In the genomic region with DNA sequence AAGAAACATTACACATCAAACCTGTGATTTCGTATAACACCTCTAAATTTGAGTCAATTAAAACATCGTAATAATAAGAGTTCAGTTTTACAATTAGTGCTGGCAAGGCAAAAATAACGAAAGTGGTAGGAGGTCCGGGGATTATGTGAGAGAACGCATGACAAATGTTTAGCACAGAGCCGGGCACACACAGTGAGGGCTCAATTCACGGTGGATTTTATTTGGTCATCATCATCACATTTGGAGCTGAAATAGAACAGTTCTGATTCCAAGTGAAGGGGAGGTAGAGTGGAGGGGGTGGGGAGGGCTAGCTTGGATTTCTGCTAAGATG, we compare ENCODE assay signal across 8 cellular contexts. TPM values are rescaled to one million over a fixed set of nuclear protein-coding genes. Genes with fewer than 3 reads are reported as not detected.
DNase-seq lines count a peak whose midpoint lies in the region; ATAC-seq, FAIRE-seq and TF ChIP-seq lines count a peak whose summit lies in the region.

No MANE protein-coding gene starts in this region.

- H3K4me1 Mint-ChIP-seq in activated T-cell treated with anti-CD3 and anti-CD28 coated beads, Interleukin-2, amount 50 U/mL, for 72 hours (ENCODE audit: low read depth), result peaks cover 8% of the 10 kb centered on the region

- H3K9ac ChIP-seq in adipocyte (ENCODE audit: low read length) (peak overlapping the region; percentile 85), HepG2 (ENCODE audit: insufficient read depth, low read depth, low read length) (peak overlapping the region; percentile 21; the same call in 1 of the 2 replicates)

- H2AFZ ChIP-seq in HepG2 (ENCODE audit: low read length), result no peak overlapping the region

- TF ChIP-seq POLR2A in HepG2 (IDR thresholded peaks at IDR 0.05; ENCODE audit: insufficient read depth in 1 of 2, low read depth in 2 of 2, low read length in 2 of 2) (no peak), tibial nerve (IDR thresholded peaks at IDR 0.05) (no peak)

- H3K4me1 ChIP-seq in adipocyte (ENCODE audit: control insufficient read depth, insufficient read depth, low read length), result peaks cover 3% of the 10 kb centered on the region
- peaks cover 14% of the 10 kb centered on the region for H3K4me1 ChIP-seq in HepG2 (ENCODE audit: insufficient read depth, low read length)
- H3K4me1 ChIP-seq in tibial nerve, result peaks cover 0 to 12% (median 5%) of the 10 kb centered on the region in 4 donors

- no TSS peak for BruUV-seq in HepG2 (replicated peaks; lab: Mats Ljungman, UMichigan)

- no peaks in the 10 kb centered on the region for H3K27me3 Mint-ChIP-seq in activated T-cell treated with anti-CD3 and anti-CD28 coated beads, Interleukin-2, amount 50 U/mL, for 72 hours (ENCODE audit: low read depth)

- FAIRE-seq in HepG2 (lab: Jason Lieb, UNC), result no peak

- intact Hi-C loops in HepG2 (cut with micrococcal nuclease; ENCODE audit: unreplicated experiment), result no loop called here

- H3K36me3 Mint-ChIP-seq in activated T-cell treated with anti-CD3 and anti-CD28 coated beads, Interleukin-2, amount 50 U/mL, for 72 hours (ENCODE audit: insufficient read depth in 2 of 2), result no peaks in the 10 kb centered on the region

- H3K4me3 ChIP-seq in adipocyte (ENCODE audit: low read length), result peak overlapping the region; percentile 85
- H3K4me3 ChIP-seq in HepG2 (replicated peaks in 1 of 3; ENCODE audit: insufficient read depth in 1 of 3, low read depth in 2 of 3, low read length in 3 of 3), result peak overlapping the region; percentile 56 to 74 (median 73); a peak in 5 of 6 replicates
- peak overlapping the region; percentile 64 to 90 (median 84) for H3K4me3 ChIP-seq in tibial nerve

- H3K4me2 ChIP-seq in HepG2 (ENCODE audit: low read depth, low read length), result peak overlapping the region; percentile 89

- H3K27ac ChIP-seq in HepG2 (ENCODE audit: extremely low read length, insufficient read depth, low read length) (no peak overlapping the region), tibial nerve (peak overlapping the region in 3 of 4 donors; percentile 63 to 87 (median 70))

- 65% methylated on average over 7 of the region's 7 CpGs for whole genome bisulfite sequencing in HepG2 (ENCODE audit: low lambda C conversion rate)
- WGBS in tibial nerve, 2 donors, result 70 to 73% methylated on average over 7 of the region's 7 CpGs

- H3K9me3 ChIP-seq in adipocyte (ENCODE audit: control insufficient read depth, low read length), result no peaks in the 10 kb centered on the region
- no peaks in the 10 kb centered on the region for H3K9me3 ChIP-seq in HepG2 (ENCODE audit: low read length)
- no peaks in the 10 kb centered on the region for H3K9me3 ChIP-seq in tibial nerve

- no peak for TF ChIP-seq CTCF in HepG2 (CRISPR knock-in tag; IDR thresholded peaks at IDR 0.05)
- TF ChIP-seq CTCF in tibial nerve (IDR thresholded peaks at IDR 0.05), result no peak

- peak in 1 of 2 donors; percentile 2 for ATAC-seq in activated T-cell treated with anti-CD3 and anti-CD28 coated beads, Interleukin-2, amount 50 U/mL, for 72 hours (replicated peaks in 1 of 2)
- no peak for ATAC-seq in HepG2

- H3K27ac Mint-ChIP-seq in activated T-cell treated with anti-CD3 and anti-CD28 coated beads, Interleukin-2, amount 50 U/mL, for 72 hours, result peak overlapping the region; percentile 58

- no peak for TF ChIP-seq EP300 in HepG2 (IDR thresholded peaks at IDR 0.05; ENCODE audit: low read depth in 2 of 2, low read length in 2 of 2)
- TF ChIP-seq EP300 in HepG2 (CRISPR knock-in tag; IDR thresholded peaks at IDR 0.05; ENCODE audit: borderline replicate concordance), result no peak
- TF ChIP-seq EP300 in tibial nerve (IDR thresholded peaks at IDR 0.05), result no peak

- in situ Hi-C loops in HepG2 (cut with HindIII; ENCODE audit: extremely low pct_ligation_motif_present, low pct_unique_long_range_greater_than_20kb), result no loop called here

- POLR2A ChIA-PET in HepG2 (lab: Yijun Ruan, JAX), result interaction anchor here (0.5 to 2.6 kb wide), 6 partner anchors 9 to 45 kb away, joined by 3 to 36 read pairs (median 8); a partner anchor contains a TSS

- no peak for TF ChIP-seq RAD21 in HepG2 (CRISPR knock-in tag; IDR thresholded peaks at IDR 0.05)

- H3K79me2 ChIP-seq in HepG2 (ENCODE audit: insufficient read depth, low read length), result no peaks in the 10 kb centered on the region

- H3K36me3 ChIP-seq in adipocyte (ENCODE audit: control insufficient read depth, insufficient read depth, low read length, severe bottlenecking), result no peaks in the 10 kb centered on the region
- no peaks in the 10 kb centered on the region for H3K36me3 ChIP-seq in HepG2 (replicated peaks in 1 of 2; ENCODE audit: control insufficient read depth in 1 of 2, insufficient read depth in 2 of 2, low read length in 2 of 2)
- no peaks in the 10 kb centered on the region for H3K36me3 ChIP-seq in tibial nerve

- H3K27me3 ChIP-seq in adipocyte (replicated peaks; ENCODE audit: control insufficient read depth, insufficient read depth, low read length) (no peaks in the 10 kb centered on the region), HepG2 (ENCODE audit: control insufficient read depth in 1 of 2, insufficient read depth in 2 of 2, low read length in 2 of 2) (peaks cover 0 to 6% of the 10 kb centered on the region in 2 experiments; a peak in 2 of 5 replicates), tibial nerve (no peaks in the 10 kb centered on the region)

- CTCF ChIA-PET in HepG2 (lab: Yijun Ruan, JAX; ENCODE audit: low intra/inter-chr PET ratio, low total read pairs), result no interaction called here

- no peak for DNase-seq in activated T-cell treated with anti-CD3 and anti-CD28 coated beads, Interleukin-2, amount 50 U/mL, for 72 hours
- DNase-seq in activated T-cell treated with anti-CD3 and anti-CD28 coated beads, Interleukin-2, amount 50 U/mL, for 48 hours, result no peak
- DNase-seq in adipocyte (ENCODE audit: low read depth), result no peak
- no peak for DNase-seq in HepG2 (ENCODE audit: low spot score)
- no peak for DNase-seq in tibial nerve (ENCODE audit: low spot score in 2 of 2)
- no peak for DNase-seq in hypothalamus (lab: John Stamatoyannopoulos, UW)
- no peak for DNase-seq in NCI-H146 treated with DMSO at 0.1 percent for 48 hours (lab: John Stamatoyannopoulos, UW; ENCODE audit: unreplicated experiment)
- DNase-seq in NCI-H2029 (lab: John Stamatoyannopoulos, UW), result no peak

- no peaks in the 10 kb centered on the region for H3K9me3 Mint-ChIP-seq in activated T-cell treated with anti-CD3 and anti-CD28 coated beads, Interleukin-2, amount 50 U/mL, for 72 hours

- peak overlapping the region; percentile 97 to 98 for H3K4me3 Mint-ChIP-seq in activated T-cell treated with anti-CD3 and anti-CD28 coated beads, Interleukin-2, amount 50 U/mL, for 72 hours

- H4K20me1 ChIP-seq in HepG2 (ENCODE audit: insufficient read depth, low read length), result no peaks in the 10 kb centered on the region

TF ChIP-seq in HepG2, 621 proteins besides CTCF, POLR2A, EP300 and RAD21:
- TF ChIP-seq, protein P1, sequence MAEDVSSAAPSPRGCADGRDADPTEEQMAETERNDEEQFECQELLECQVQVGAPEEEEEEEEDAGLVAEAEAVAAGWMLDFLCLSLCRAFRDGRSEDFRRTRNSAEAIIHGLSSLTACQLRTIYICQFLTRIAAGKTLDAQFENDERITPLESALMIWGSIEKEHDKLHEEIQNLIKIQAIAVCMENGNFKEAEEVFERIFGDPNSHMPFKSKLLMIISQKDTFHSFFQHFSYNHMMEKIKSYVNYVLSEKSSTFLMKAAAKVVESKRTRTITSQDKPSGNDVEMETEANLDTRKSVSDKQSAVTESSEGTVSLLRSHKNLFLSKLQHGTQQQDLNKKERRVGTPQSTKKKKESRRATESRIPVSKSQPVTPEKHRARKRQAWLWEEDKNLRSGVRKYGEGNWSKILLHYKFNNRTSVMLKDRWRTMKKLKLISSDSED (CRISPR knock-in tag; IDR thresholded peaks at IDR 0.05), result no peak
- peak; percentile 19 to 20; a peak in 1 of 4 replicates for TF ChIP-seq MAFK (conservative IDR thresholded peaks at IDR 0.05 in 1 of 2, IDR thresholded peaks at IDR 0.05 in 1 of 2; ENCODE audit: low read length in 2 of 2)
TF ChIP-seq in HepG2: peak in this region for 1.

RNA-seq across cellular contexts. Expression of a gene that starts 20.0 kb away (rescaled TPM):
- total RNA-seq in activated T-cell treated with anti-CD3 and anti-CD28 coated beads, Interleukin-2, amount 50 U/mL, for 72 hours, result 100 to 1,000 TPM; 231 to 239 TPM
- 221 and 312 TPM in 2 replicates for total RNA-seq in HepG2 (2016; rRNA removed; fragmentation: Illumina TruSeq; extraction: Trizol)
- 48.7 and 49.7 TPM in 2 replicates for total RNA-seq in HepG2 (2016; cell fraction: cytosol; rRNA removed; fragmentation: Illumina TruSeq; extraction: Trizol; ENCODE audit: low read depth)
- 221 and 332 TPM in 2 replicates for total RNA-seq in HepG2 (2016; cell fraction: insoluble cytoplasmic fraction; rRNA removed; fragmentation: Illumina TruSeq; extraction: Trizol)
- total RNA-seq in HepG2 (2016; cell fraction: membrane; rRNA removed; fragmentation: Illumina TruSeq; extraction: Trizol), result 115 and 120 TPM in 2 replicates
- 113 and 117 TPM in 2 replicates for total RNA-seq in HepG2 (2016; cell fraction: nucleus; rRNA removed; fragmentation: Illumina TruSeq; extraction: Trizol)
- 244 and 320 TPM in 2 replicates for polyA plus RNA-seq in HepG2 (2011; rRNA removed)
- polyA plus RNA-seq in HepG2 (2011; cell fraction: cytosol; rRNA removed), result 305 and 322 TPM in 2 replicates
- 46.1 and 49.0 TPM in 2 replicates for polyA plus RNA-seq in HepG2 (2011; cell fraction: nucleus; rRNA removed)
- polyA plus RNA-seq in HepG2 (2012), result 222 and 335 TPM in 2 replicates
- polyA plus RNA-seq in HepG2 (2016; cell fraction: cytosol; fragmentation: Illumina TruSeq; extraction: Trizol; ENCODE audit: low read depth), result 115 and 127 TPM in 2 replicates
- 671 and 752 TPM in 2 replicates for polyA plus RNA-seq in HepG2 (2016; cell fraction: insoluble cytoplasmic fraction; fragmentation: Illumina TruSeq; extraction: Trizol; ENCODE audit: low read depth)
- 212 and 224 TPM in 2 replicates for polyA plus RNA-seq in HepG2 (2016; cell fraction: membrane; fragmentation: Illumina TruSeq; extraction: Trizol; ENCODE audit: low read depth)
- 301 and 310 TPM in 2 replicates for polyA plus RNA-seq in HepG2 (2016; cell fraction: nucleus; fragmentation: Illumina TruSeq; extraction: Trizol; ENCODE audit: insufficient read depth, low read depth)
- 36.8 and 90.2 TPM in 2 replicates for polyA minus RNA-seq in HepG2 (2011; rRNA and poly(A)+ RNA removed; ENCODE audit: low replicate concordance)
- 57.0 and 59.4 TPM in 2 replicates for polyA minus RNA-seq in HepG2 (2011; cell fraction: cytosol; rRNA and poly(A)+ RNA removed)
- polyA minus RNA-seq in HepG2 (2011; cell fraction: nucleus; rRNA and poly(A)+ RNA removed), result 29.9 and 35.4 TPM in 2 replicates
- total RNA-seq in tibial nerve, result 100 to 1,000 TPM; 193 to 204 (median 197) TPM
